16 cellular contexts compared by ENCODE assay signal in genomic region chr2:241279413-241279812, GRCh38. TPM values are rescaled to one million over a fixed set of nuclear protein-coding genes. Genes with fewer than 3 reads are reported as not detected.
DNase-seq lines count a peak whose midpoint lies in the region; ATAC-seq and TF ChIP-seq lines count a peak whose summit lies in the region.
"Had no signal": no experiment of that assay in that cellular context is flagged by ENCODE, and none has a peak within 500 bp of the region (broad histone marks: within the 10 kb centered on the region; RNA-seq: fewer than 3 reads in every experiment).

No MANE protein-coding gene starts in this region.

- no peaks in the 10 kb centered on the region for H3K27me3 Mint-ChIP-seq in Calu3 (ENCODE audit: unreplicated experiment)
- H3K27me3 Mint-ChIP-seq in chondrocyte (ENCODE audit: low read depth) = no peaks in the 10 kb centered on the region
- H3K27me3 Mint-ChIP-seq: activated B cell treated with CpG ODN at 0.5 μM for 24 hours; effector memory CD8-positive, alpha-beta T cell had no signal

- intact Hi-C loops in Calu3 (cut with micrococcal nuclease; ENCODE audit: unreplicated experiment) = no loop called here

- WGBS in mesendoderm (ENCODE audit: extremely low coverage, insufficient coverage, low lambda C conversion rate) = no CpG with 5 or more reads among the region's 8 CpGs

- no peak overlapping the region for H4K5ac ChIP-seq in mesendoderm (ENCODE audit: low read length)

- peaks cover 8% of the 10 kb centered on the region for H3K4me1 ChIP-seq in mesendoderm (ENCODE audit: control insufficient read depth, low read depth, low read length)

- peaks cover 27% of the 10 kb centered on the region for H3K79me2 ChIP-seq in mesendoderm (ENCODE audit: control insufficient read depth, insufficient read depth, low read length)

- H3K36me3 Mint-ChIP-seq in Calu3 (ENCODE audit: insufficient read depth, unreplicated experiment) (peaks cover 8% of the 10 kb centered on the region), chondrocyte (ENCODE audit: low read depth) (peaks cover 4% of the 10 kb centered on the region)

- TF ChIP-seq CTCF in Calu3 (IDR thresholded peaks at IDR 0.05; ENCODE audit: unreplicated experiment) (no peak), LNCaP clone FGC (IDR thresholded peaks at IDR 0.05; ENCODE audit: control insufficient read depth, extremely low read depth, insufficient read depth) (no peak), chondrocyte (IDR thresholded peaks at IDR 0.05) (no peak)

- DNase-seq in Calu3 (no peak), LNCaP clone FGC (ENCODE audit: low read depth) (peak; percentile 23), chondrocyte (ENCODE audit: low spot score) (no peak), mesendoderm (peak; percentile 85), germinal center (ENCODE audit: low spot score) (no peak), NCI-H128 (lab: John Stamatoyannopoulos, UW; ENCODE audit: unreplicated experiment) (no peak), NOMO-1 (lab: John Stamatoyannopoulos, UW; ENCODE audit: unreplicated experiment in 2 of 2) (no peak)
- DNase-seq: activated B cell treated with CpG ODN at 0.5 μM for 24 hours; activated T-cell treated with anti-CD3 and anti-CD28 coated beads, Interleukin-2, amount 50 U/mL, for 1 hour; aorta; effector memory CD8-positive, alpha-beta T cell; HCEC 1CT; NCI-H2227 treated with DMSO at 0.1 percent for 48 hours; SHP77 treated with DMSO at 0.1 percent for 48 hours had no signal

- CTCF ChIA-PET in Calu3 (lab: Charles Lee) = no interaction called here

- H3K23ac ChIP-seq in mesendoderm (ENCODE audit: low read length) = no peak overlapping the region

- peaks cover 8% of the 10 kb centered on the region for H3K79me1 ChIP-seq in mesendoderm (ENCODE audit: low read length)

- H3K4me2 ChIP-seq in mesendoderm (ENCODE audit: low read length) = no peak overlapping the region
- H3K4me2 ChIP-seq: KMS-11 had no signal

- BruUV-seq in Calu3 (replicated peaks; lab: Mats Ljungman, UMichigan) = no TSS peak

- peaks cover 20% of the 10 kb centered on the region for H3K4me1 Mint-ChIP-seq in Calu3 (ENCODE audit: low read depth, unreplicated experiment)
- peaks cover 18% of the 10 kb centered on the region for H3K4me1 Mint-ChIP-seq in chondrocyte (ENCODE audit: low read depth)

- no peak overlapping the region for H2AK5ac ChIP-seq in mesendoderm (ENCODE audit: low read length)

- H3K4me3 Mint-ChIP-seq in Calu3 (ENCODE audit: low read depth, unreplicated experiment) = no peak overlapping the region
- H3K4me3 Mint-ChIP-seq in chondrocyte (ENCODE audit: unreplicated experiment) = no peak overlapping the region
- H3K4me3 Mint-ChIP-seq: activated B cell treated with CpG ODN at 0.5 μM for 24 hours; effector memory CD8-positive, alpha-beta T cell had no signal

- no peak overlapping the region for H3K18ac ChIP-seq in mesendoderm (ENCODE audit: low read length)

- peak overlapping the region; percentile 87 for H3K56ac ChIP-seq in mesendoderm (ENCODE audit: low read length)

- peaks cover 5% of the 10 kb centered on the region for H3K9me3 Mint-ChIP-seq in Calu3 (ENCODE audit: low read depth, unreplicated experiment)
- peaks cover 7% of the 10 kb centered on the region for H3K9me3 Mint-ChIP-seq in chondrocyte (ENCODE audit: low read depth)
- H3K9me3 Mint-ChIP-seq: effector memory CD8-positive, alpha-beta T cell had no signal

- no peak overlapping the region for H3K4me3 ChIP-seq in LNCaP clone FGC (ENCODE audit: low read depth, low read length)
- H3K4me3 ChIP-seq in mesendoderm (ENCODE audit: low read length) = no peak overlapping the region

- peak overlapping the region; percentile 85 for H3K4ac ChIP-seq in mesendoderm (ENCODE audit: low read depth, low read length)

- H3K27ac Mint-ChIP-seq in Calu3 (ENCODE audit: unreplicated experiment) (peak overlapping the region; percentile 1), chondrocyte (ENCODE audit: unreplicated experiment) (peak overlapping the region; percentile 81)
- H3K27ac Mint-ChIP-seq: activated B cell treated with CpG ODN at 0.5 μM for 24 hours had no signal

- H3K27me3 ChIP-seq in mesendoderm (ENCODE audit: insufficient read depth, low read length, poor library complexity) = no peaks in the 10 kb centered on the region

- H2BK120ac ChIP-seq in mesendoderm (ENCODE audit: low read depth, low read length) = no peak overlapping the region

- peak overlapping the region; percentile 54 for H2BK5ac ChIP-seq in mesendoderm (ENCODE audit: low read length)

- H3K27ac ChIP-seq in mesendoderm (ENCODE audit: low read depth, low read length) = peak overlapping the region; percentile 6
- H3K27ac ChIP-seq: KMS-11 had no signal

- H3K9ac ChIP-seq in mesendoderm (ENCODE audit: low read length) = peak overlapping the region; percentile 67
- H3K9ac ChIP-seq: KMS-11 had no signal

- no peak overlapping the region for H2BK15ac ChIP-seq in mesendoderm (replicated peaks; ENCODE audit: low read depth)

- no peaks in the 10 kb centered on the region for H3K36me3 ChIP-seq in mesendoderm (ENCODE audit: control insufficient read depth, insufficient read depth, low read length)

- H4K8ac ChIP-seq in mesendoderm (ENCODE audit: low read depth, low read length) = no peak overlapping the region

- ATAC-seq in GM19023 (IDR thresholded peaks at IDR 0.05; ENCODE audit: unreplicated experiment) = no peak
- ATAC-seq: effector memory CD8-positive, alpha-beta T cell had no signal

RNA-seq across cellular contexts. Expression of gene HDLBP, which starts 36.1 kb away (rescaled TPM):
- 429 and 493 TPM in 2 replicates for total RNA-seq in Calu3 (2022)
- 979 to 1,131 TPM (median 989 TPM) in 3 replicates for total RNA-seq in chondrocyte
- polyA plus RNA-seq in mesendoderm (2013, experiment 1 of 2) = 303 TPM
- polyA plus RNA-seq in mesendoderm (2013, experiment 2 of 2) = 315 TPM

RNA-seq across cellular contexts. Expression of gene SEPTIN2, which starts 36.3 kb away (rescaled TPM):
- total RNA-seq in Calu3 (2022) (413 and 445 TPM in 2 replicates), chondrocyte (447 to 542 TPM (median 465 TPM) in 3 replicates)
- 265 TPM for polyA plus RNA-seq in mesendoderm (2013, experiment 1 of 2)
- 261 TPM for polyA plus RNA-seq in mesendoderm (2013, experiment 2 of 2)

Comparison
In these comparisons a context has a peak if more than half of its experiments do, and no peak if none do; other contexts are left out.
1. DNase-seq: peak in LNCaP clone FGC (single experiment) and mesendoderm (single experiment); none in Calu3 (single experiment), chondrocyte (single experiment), germinal center (single experiment), NCI-H128 (single experiment) and NOMO-1 (0 of 2).